17 cellular contexts compared by ENCODE assay signal in the genomic region with DNA sequence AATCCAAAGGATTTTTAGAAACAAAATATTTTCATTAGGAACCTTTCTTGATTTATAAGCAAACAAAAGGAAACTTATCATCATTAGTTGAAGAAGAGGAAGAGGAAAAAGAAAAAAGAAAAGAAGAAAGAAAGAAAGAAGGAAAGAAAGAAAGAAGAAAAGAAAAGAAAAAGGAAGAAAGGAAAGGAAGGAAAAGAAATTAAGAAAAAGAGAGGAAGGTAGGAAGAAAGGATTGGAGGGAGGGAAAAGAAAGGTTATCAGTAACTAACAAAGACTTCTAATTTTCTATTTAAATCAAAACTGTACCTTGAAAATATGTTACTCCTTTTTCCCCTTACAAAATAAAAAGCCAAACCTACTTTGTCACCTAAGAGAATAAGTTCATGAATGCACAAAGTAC. TPM values are rescaled to one million over a fixed set of nuclear protein-coding genes. Genes with fewer than 3 reads are reported as not detected.
"Had no signal": no experiment of that assay in that cellular context is flagged by ENCODE, and none has a peak within 500 bp of the region (broad histone marks: within the 10 kb centered on the region; RNA-seq: fewer than 3 reads in every experiment).

No MANE protein-coding gene starts in this region.

- H3K27ac Mint-ChIP-seq: natural killer cell, T-cell, type B pancreatic cell had no signal

- FAIRE-seq: keratinocyte had no signal

- H3K27me3 ChIP-seq: adrenal gland, colonic mucosa had no signal

- DNase-seq: activated naive CD4-positive, alpha-beta T cell treated with anti-CD3 and anti-CD28 coated beads, Interleukin-2, amount 50 U/mL, for 16 hours; activated T-cell treated with anti-CD3 and anti-CD28 coated beads, Interleukin-2, amount 50 U/mL, for 1 hour; adrenal gland; colonic mucosa; hippocampal formation; left lung; natural killer cell; nucleus accumbens; stimulated activated CD4-positive, alpha-beta T cell treated with anti-CD3 and anti-CD28 coated beads, Interleukin-2, amount 100 ng/mL, for 48 hours; stimulated activated naive CD4-positive, alpha-beta T cell; substantia nigra; T-cell; T-helper 9 cell had no signal

- ATAC-seq: activated CD4-positive, CD25-positive, alpha-beta regulatory T cell treated with anti-CD3 and anti-CD28 coated beads, Interleukin-2, amount 50 U/mL, for 24 hours; esophagus mucosa; left lung; natural killer cell; T-cell had no signal

- H3K4me1 Mint-ChIP-seq: natural killer cell had no signal

- H3K9me3 ChIP-seq: adrenal gland, colonic mucosa, left lung had no signal

- H3K4me1 ChIP-seq: colonic mucosa, left lung had no signal

- H3K4me3 ChIP-seq: adrenal gland, colonic mucosa, left lung had no signal

- H3K4me3 Mint-ChIP-seq: natural killer cell, T-cell, type B pancreatic cell had no signal

- H3K36me3 ChIP-seq: adrenal gland, colonic mucosa, left lung had no signal

- H3K27ac ChIP-seq: adrenal gland, colonic mucosa, left lung had no signal

- H3K9me3 Mint-ChIP-seq: natural killer cell, T-cell, type B pancreatic cell had no signal

- H3K36me3 Mint-ChIP-seq: natural killer cell, T-cell had no signal

RNA-seq across cellular contexts. Expression of gene EBF1, which starts 10.0 kb away (rescaled TPM):
- polyA plus RNA-seq: keratinocyte had no signal
